In the genomic region with DNA sequence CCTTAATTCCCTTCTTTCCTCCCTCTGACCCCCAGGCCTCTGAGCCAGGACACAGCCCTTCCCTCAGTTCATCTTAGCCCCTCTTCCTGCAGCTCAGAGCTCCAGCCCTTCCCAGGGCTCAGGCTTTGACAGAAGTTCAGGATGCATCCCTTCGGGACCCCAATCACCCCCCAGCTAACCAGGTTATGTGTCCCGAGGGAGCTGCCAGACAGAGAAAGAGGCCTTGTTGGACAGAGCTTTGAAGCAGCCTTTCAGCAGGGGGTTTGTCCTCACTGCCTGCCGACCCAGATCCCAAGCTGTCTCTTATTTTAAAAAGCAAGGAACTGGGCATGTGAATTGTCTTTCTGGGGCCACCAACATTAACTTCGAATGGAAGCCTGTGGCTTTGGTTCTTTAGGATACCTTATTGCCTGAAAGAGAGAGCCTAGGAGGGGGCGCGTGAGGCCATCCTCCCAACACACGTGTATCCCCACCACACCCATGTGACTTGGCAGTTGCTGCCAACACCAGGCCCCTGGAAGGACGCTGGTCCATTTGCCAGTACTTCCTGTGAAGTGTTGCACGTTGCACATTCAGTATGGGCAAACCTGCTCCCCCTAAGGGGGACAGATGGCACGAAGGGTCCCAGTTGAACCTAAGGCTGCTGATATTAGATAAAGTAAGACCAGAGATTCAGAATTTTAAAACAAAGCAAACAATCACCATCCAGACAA, we compare ENCODE assay signal across 8 cellular contexts. TPM values are rescaled to one million over a fixed set of nuclear protein-coding genes. Genes with fewer than 3 reads are reported as not detected.
A peak's percentile ranks its signal among the peaks of the same experiment; 100 is the strongest.
DNase-seq lines count a peak whose midpoint lies in the region; ATAC-seq and TF ChIP-seq lines count a peak whose summit lies in the region.

No MANE protein-coding gene starts in this region.

- H3K9me3 ChIP-seq in PC-3 (ENCODE audit: low read length), result no peaks in the 10 kb centered on the region
- H3K9me3 ChIP-seq in esophagus muscularis mucosa, result no peaks in the 10 kb centered on the region
- H3K9me3 ChIP-seq in smooth muscle cell (replicated peaks; ENCODE audit: low read depth), result no peaks in the 10 kb centered on the region

- H3K4me2 ChIP-seq in PC-3 (ENCODE audit: low read length) (peak overlapping the region; percentile 99; the same call in 1 of the 2 replicates), smooth muscle cell (no peak overlapping the region)

- H3K36me3 ChIP-seq in PC-3 (ENCODE audit: low read depth, low read length), result no peaks in the 10 kb centered on the region
- H3K36me3 ChIP-seq in esophagus muscularis mucosa, result peaks cover 0 to 13% (median 0%) of the 10 kb centered on the region in 4 donors
- H3K36me3 ChIP-seq in smooth muscle cell (ENCODE audit: low read depth), result no peaks in the 10 kb centered on the region

- H3K36me3 Mint-ChIP-seq in activated T-cell treated with anti-CD3 and anti-CD28 coated beads, Interleukin-2, amount 50 U/mL, for 24 hours (ENCODE audit: low read depth), result no peaks in the 10 kb centered on the region

- H3K4me1 ChIP-seq in PC-3 (ENCODE audit: insufficient read depth, low read length) (no peaks in the 10 kb centered on the region), esophagus muscularis mucosa (peaks cover 25 to 31% (median 27%) of the 10 kb centered on the region in 4 donors), smooth muscle cell (ENCODE audit: low read depth) (peaks cover 21% of the 10 kb centered on the region)

- H3K4me3 ChIP-seq in PC-3 (ENCODE audit: low read length) (no peak overlapping the region), esophagus muscularis mucosa (peak overlapping the region in 3 of 4 donors; percentile 83 to 96 (median 93)), smooth muscle cell (peak overlapping the region; percentile 89)

- H3K4me3 Mint-ChIP-seq in activated T-cell treated with anti-CD3 and anti-CD28 coated beads, Interleukin-2, amount 50 U/mL, for 24 hours, result peak overlapping the region; percentile 53

- 45% methylated on average over 10 of the region's 10 CpGs for WGBS in esophagus muscularis mucosa
- WGBS in smooth muscle cell (ENCODE audit: low lambda C conversion rate), result 86% methylated on average over 10 of the region's 10 CpGs

- POLR2A ChIA-PET in PC-3 (lab: Charles Lee; ENCODE audit: unreplicated experiment), result no interaction called here

- no peak overlapping the region for H3K9ac ChIP-seq in PC-3 (ENCODE audit: low read length)
- no peak overlapping the region for H3K9ac ChIP-seq in smooth muscle cell (ENCODE audit: low read depth)

- H3K27me3 Mint-ChIP-seq in activated T-cell treated with anti-CD3 and anti-CD28 coated beads, Interleukin-2, amount 50 U/mL, for 24 hours, result peaks cover 4% of the 10 kb centered on the region

- H4K20me1 ChIP-seq in PC-3 (ENCODE audit: low read length), result no peaks in the 10 kb centered on the region
- H4K20me1 ChIP-seq in smooth muscle cell (ENCODE audit: low read depth), result no peaks in the 10 kb centered on the region

- CTCF ChIA-PET in PC-3 (lab: Charles Lee), result interaction anchor here (0.5 kb wide), 1 partner anchor 139 kb away, joined by 3 read pairs; no protein-coding TSS in a partner anchor

- no peaks in the 10 kb centered on the region for H3F3A ChIP-seq in PC-3 (ENCODE audit: low read length, unreplicated experiment)
- no peaks in the 10 kb centered on the region for H3F3A ChIP-seq in smooth muscle cell (ENCODE audit: low read depth)

- no peak overlapping the region for H3K27ac Mint-ChIP-seq in activated T-cell treated with anti-CD3 and anti-CD28 coated beads, Interleukin-2, amount 50 U/mL, for 24 hours

- BruUV-seq in PC-3 (replicated peaks; lab: Mats Ljungman, UMichigan), result TSS peak; percentile 38

- H2AFZ ChIP-seq in PC-3 (ENCODE audit: low read length) (no peak overlapping the region), smooth muscle cell (ENCODE audit: low read depth) (no peak overlapping the region)

- intact Hi-C loops in PC-3 (cut with micrococcal nuclease), result loop anchor here (5.0 kb wide), 1 partner anchor 90 kb away; no protein-coding TSS in a partner anchor
- intact Hi-C loops in esophagus muscularis mucosa (cut with DNase I), result loop anchor here (5.0 kb wide), 4 partner anchors 35 to 90 kb away; partner anchors contain the start of gene CALU
- intact Hi-C loops in sciatic nerve (cut with DNase I), result no loop called here

- H3K4me1 Mint-ChIP-seq in activated T-cell treated with anti-CD3 and anti-CD28 coated beads, Interleukin-2, amount 50 U/mL, for 24 hours (ENCODE audit: low read depth), result peaks cover 10% of the 10 kb centered on the region

- no peaks in the 10 kb centered on the region for H3K27me3 ChIP-seq in PC-3 (ENCODE audit: low read length)
- H3K27me3 ChIP-seq in esophagus muscularis mucosa, result peaks cover 0 to 5% (median 0%) of the 10 kb centered on the region in 4 donors
- H3K27me3 ChIP-seq in smooth muscle cell (ENCODE audit: low read depth), result no peaks in the 10 kb centered on the region

- H3K79me2 ChIP-seq in PC-3 (ENCODE audit: low read length) (no peaks in the 10 kb centered on the region), smooth muscle cell (ENCODE audit: low read depth) (no peaks in the 10 kb centered on the region)

- TF ChIP-seq EP300 in esophagus muscularis mucosa (IDR thresholded peaks at IDR 0.05), result no peak

- TF ChIP-seq CTCF in PC-3 (conservative IDR thresholded peaks at IDR 0.05; ENCODE audit: low read depth, low read length) (no peak), esophagus muscularis mucosa (IDR thresholded peaks at IDR 0.05) (no peak), smooth muscle cell (IDR thresholded peaks at IDR 0.05; ENCODE audit: borderline replicate concordance, insufficient read depth, poor library complexity, severe bottlenecking) (no peak)

- TF ChIP-seq POLR2A in esophagus muscularis mucosa (IDR thresholded peaks at IDR 0.05; ENCODE audit: low read depth), result no peak

- H3K9me2 ChIP-seq in PC-3 (replicated peaks; ENCODE audit: low read length), result no peaks in the 10 kb centered on the region

- ATAC-seq in PC-3 (no peak), sciatic nerve (no peak), HG03095 (IDR thresholded peaks at IDR 0.05; ENCODE audit: unreplicated experiment) (no peak), HG03432 (IDR thresholded peaks at IDR 0.05; ENCODE audit: unreplicated experiment) (no peak)

- no peaks in the 10 kb centered on the region for H3K9me3 Mint-ChIP-seq in activated T-cell treated with anti-CD3 and anti-CD28 coated beads, Interleukin-2, amount 50 U/mL, for 24 hours

- DNase-seq in activated T-cell treated with anti-CD3 and anti-CD28 coated beads, Interleukin-2, amount 50 U/mL, for 24 hours, result no peak
- DNase-seq in activated T-cell treated with anti-CD3 and anti-CD28 coated beads, Interleukin-2, amount 50 U/mL, for 48 hours, result no peak
- DNase-seq in PC-3, result no peak
- no peak for DNase-seq in esophagus muscularis mucosa (ENCODE audit: extremely low spot score)
- DNase-seq in smooth muscle cell (lab: John Stamatoyannopoulos, UW; ENCODE audit: unreplicated experiment), result no peak
- DNase-seq in sciatic nerve (ENCODE audit: low spot score), result no peak

- H3K27ac ChIP-seq in PC-3 (ENCODE audit: low read length), result no peak overlapping the region
- H3K27ac ChIP-seq in esophagus muscularis mucosa (replicated peaks in 1 of 4), result peak overlapping the region in 3 of 4 donors; percentile 4 to 87 (median 84)
- H3K27ac ChIP-seq in smooth muscle cell (ENCODE audit: low read depth), result no peak overlapping the region

RNA-seq across cellular contexts. Expression of gene CCDC136, which starts 0.9 kb away (rescaled TPM):
- 9.8 and 10.5 TPM in 2 replicates for total RNA-seq in PC-3 (2014; rRNA removed)
- 10 to 100 TPM; 20.7 to 36.5 (median 33.7) TPM for total RNA-seq in esophagus muscularis mucosa
- total RNA-seq in smooth muscle cell, result 2.7 and 3.2 TPM in 2 replicates
- 3.1 and 4.7 TPM in 2 replicates for polyA plus RNA-seq in smooth muscle cell
- 5.9 TPM for total RNA-seq in sciatic nerve

RNA-seq across cellular contexts. Expression of gene OPN1SW, which starts 17.0 kb away (rescaled TPM):
- total RNA-seq in PC-3 (2014; rRNA removed) (not detected in 2 replicates), esophagus muscularis mucosa (not detected), smooth muscle cell (not detected in 2 replicates), sciatic nerve (not detected)
- polyA plus RNA-seq in smooth muscle cell, result 1.7 and 4.0 TPM in 2 replicates

RNA-seq across cellular contexts. Expression of gene FLNC, which starts 37.6 kb away (rescaled TPM):
- total RNA-seq in PC-3 (2014; rRNA removed), result 88.7 and 121 TPM in 2 replicates
- total RNA-seq in esophagus muscularis mucosa, result 100 to 1,000 TPM; 391 to 932 (median 533) TPM
- total RNA-seq in smooth muscle cell, result 26.9 and 34.2 TPM in 2 replicates
- 31.7 and 38.6 TPM in 2 replicates for polyA plus RNA-seq in smooth muscle cell
- 11.7 TPM for total RNA-seq in sciatic nerve

RNA-seq across cellular contexts. Expression of gene CALU, which starts 53.5 kb away (rescaled TPM):
- total RNA-seq in PC-3 (2014; rRNA removed) (169 and 205 TPM in 2 replicates), esophagus muscularis mucosa (100 to 1,000 TPM; 188 to 269 (median 199) TPM), smooth muscle cell (679 and 873 TPM in 2 replicates), sciatic nerve (96.0 TPM)
- 605 and 783 TPM in 2 replicates for polyA plus RNA-seq in smooth muscle cell

Comparison
In these comparisons a context has a peak if more than half of its experiments do, and no peak if none do; other contexts are left out.
1. H3K27ac ChIP-seq: peak in esophagus muscularis mucosa (3 of 4); none in PC-3 (single experiment) and smooth muscle cell (single experiment).